In genomic region chr14:99930420-99931274, GRCh38 we compare ENCODE assay signal across 10 cellular contexts.
DNase-seq lines count a peak whose midpoint lies in the region; ATAC-seq, FAIRE-seq and TF ChIP-seq lines count a peak whose summit lies in the region.
"Had no signal": no experiment of that assay in that cellular context is flagged by ENCODE, and none has a peak within 500 bp of the region (broad histone marks: within the 10 kb centered on the region; RNA-seq: fewer than 3 reads in every experiment).

No MANE protein-coding gene starts in this region.

- peaks cover 4% of the 10 kb centered on the region for H3K9me3 Mint-ChIP-seq in astrocyte (ENCODE audit: unreplicated experiment)

- H3K4me3 Mint-ChIP-seq in astrocyte (ENCODE audit: unreplicated experiment): no peak overlapping the region
- H3K4me3 Mint-ChIP-seq: nephron; stimulated activated naive CD8-positive, alpha-beta T cell treated with anti-CD3 and anti-CD28 coated beads, Interleukin-15, Interleukin-2, amounts not matched to agents 100 ng/mL and 50 ng/mL, for 24 hours had no signal

- no peaks in the 10 kb centered on the region for H3K27me3 ChIP-seq in astrocyte (ENCODE audit: insufficient read depth, low read length)
- no peaks in the 10 kb centered on the region for H3K27me3 ChIP-seq in prostate gland (replicated peaks; ENCODE audit: insufficient read depth)

- H3K27me3 Mint-ChIP-seq in astrocyte (ENCODE audit: low read depth, unreplicated experiment): no peaks in the 10 kb centered on the region

- 62% methylated on average over 6 of the region's 6 CpGs for WGBS in prostate gland

- intact Hi-C loops in prostate gland (cut with DNase I): no loop called here

- H4K20me1 ChIP-seq in astrocyte (ENCODE audit: insufficient read depth, low read length): peaks cover 5% of the 10 kb centered on the region

- H3K9me3 ChIP-seq in astrocyte (ENCODE audit: insufficient read depth, low read depth, low read length) (peaks cover 3% of the 10 kb centered on the region), prostate gland (no peaks in the 10 kb centered on the region)

- H2AFZ ChIP-seq in astrocyte (ENCODE audit: low read depth, low read length): no peak overlapping the region

- no peak overlapping the region for H3K4me2 ChIP-seq in astrocyte (ENCODE audit: low read length)

- H3K27ac Mint-ChIP-seq in astrocyte (ENCODE audit: unreplicated experiment): no peak overlapping the region
- H3K27ac Mint-ChIP-seq: nephron; stimulated activated naive CD8-positive, alpha-beta T cell treated with anti-CD3 and anti-CD28 coated beads, Interleukin-15, Interleukin-2, amounts not matched to agents 100 ng/mL and 50 ng/mL, for 24 hours had no signal

- TF ChIP-seq CTCF in astrocyte (IDR thresholded peaks at IDR 0.05; ENCODE audit: insufficient read depth, low read depth, low read length): no peak
- TF ChIP-seq CTCF in prostate gland (IDR thresholded peaks at IDR 0.05): no peak

- no peak overlapping the region for H3K9ac ChIP-seq in astrocyte (ENCODE audit: low read length)

- H3K36me3 ChIP-seq in astrocyte (ENCODE audit: insufficient read depth, low read length) (no peaks in the 10 kb centered on the region), prostate gland (no peaks in the 10 kb centered on the region)

- peaks cover 6% of the 10 kb centered on the region for H3K36me3 Mint-ChIP-seq in astrocyte (ENCODE audit: low read depth, unreplicated experiment)

- peaks cover 3% of the 10 kb centered on the region for H3K4me1 ChIP-seq in astrocyte (ENCODE audit: insufficient read depth, low read length)
- no peaks in the 10 kb centered on the region for H3K4me1 ChIP-seq in prostate gland (replicated peaks)

- FAIRE-seq in GM18507 (lab: Jason Lieb, UNC) (peak; percentile 78), astrocyte (lab: Jason Lieb, UNC) (peak; percentile 26)

- no peaks in the 10 kb centered on the region for H3K4me1 Mint-ChIP-seq in astrocyte (ENCODE audit: low read depth, unreplicated experiment)

- peak; percentile 86 for ATAC-seq in GM19455 (IDR thresholded peaks at IDR 0.05; ENCODE audit: unreplicated experiment)
- peak; percentile 79 for ATAC-seq in HG03139 (IDR thresholded peaks at IDR 0.05; ENCODE audit: unreplicated experiment)
- no peak for ATAC-seq in HG03135 (IDR thresholded peaks at IDR 0.05; ENCODE audit: unreplicated experiment)

- DNase-seq in GM18507 (ENCODE audit: extremely low spot score, insufficient read length, low read depth): no peak
- peak; percentile 12 for DNase-seq in astrocyte (ENCODE audit: low read depth)
- no peak for DNase-seq in A172 (ENCODE audit: low spot score)
- no peak for DNase-seq in prostate gland (ENCODE audit: low spot score)
- no peak for DNase-seq in GF-D8 (lab: John Stamatoyannopoulos, UW)

- no peak overlapping the region for H3K4me3 ChIP-seq in astrocyte (ENCODE audit: insufficient read depth, low read depth, low read length)
- no peak overlapping the region for H3K4me3 ChIP-seq in prostate gland

- H3K79me2 ChIP-seq in astrocyte (ENCODE audit: insufficient read depth, low read length): no peaks in the 10 kb centered on the region

- no peak for TF ChIP-seq POLR2A in prostate gland (IDR thresholded peaks at IDR 0.05)

- H3K27ac ChIP-seq in astrocyte (ENCODE audit: low read depth, low read length): no peak overlapping the region
- no peak overlapping the region for H3K27ac ChIP-seq in prostate gland
